26 cellular contexts compared by ENCODE assay signal in the genomic region with DNA sequence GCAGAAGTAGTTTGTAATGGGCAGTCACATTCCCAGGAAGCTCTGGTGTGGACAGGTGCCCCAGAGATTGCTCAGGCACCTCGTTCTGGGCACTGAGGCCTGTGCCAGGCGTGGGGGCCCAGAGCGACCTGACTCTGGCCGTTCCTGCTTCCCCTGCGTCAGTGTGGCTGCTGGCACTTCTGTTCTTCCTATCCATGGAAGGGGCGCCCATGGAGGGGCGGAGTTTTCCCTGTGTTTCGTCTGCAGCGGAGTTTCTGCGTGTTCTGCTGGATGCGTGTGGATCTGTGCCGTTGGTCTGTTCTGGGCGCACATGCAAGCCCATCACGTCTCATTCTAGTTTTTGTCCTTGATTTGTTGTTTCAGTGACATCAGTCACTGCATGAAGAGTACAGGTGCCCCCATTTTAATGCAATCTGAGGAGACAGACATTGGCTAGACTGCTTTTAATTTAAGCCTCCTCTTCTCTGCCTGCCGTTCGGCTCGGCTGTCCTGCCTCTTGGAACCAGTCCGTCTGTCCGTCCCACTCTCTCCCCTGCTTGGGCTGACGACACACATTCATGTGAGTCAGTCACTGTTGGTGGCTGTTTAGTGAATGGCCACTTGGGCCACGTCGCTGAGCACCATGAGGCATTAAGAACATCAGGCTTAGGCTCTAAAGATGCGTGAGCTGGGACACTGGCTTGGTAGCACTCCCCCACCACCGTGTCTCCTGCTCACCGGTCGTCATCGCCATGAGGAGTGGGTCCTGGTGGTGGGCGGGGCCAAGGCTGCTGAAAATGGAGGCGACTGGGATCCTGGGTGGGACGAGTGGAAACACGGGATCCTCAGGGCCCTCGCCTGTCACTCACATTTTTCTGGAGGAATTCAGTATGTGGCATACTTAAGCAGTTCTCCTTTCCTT.
"Had no signal": no experiment of that assay in that cellular context is flagged by ENCODE, and none has a peak within 500 bp of the region (broad histone marks: within the 10 kb centered on the region; RNA-seq: fewer than 3 reads in every experiment).

No MANE protein-coding gene starts in this region.

- H3K27me3 Mint-ChIP-seq: activated CD8-positive, alpha-beta memory T cell treated with anti-CD3 and anti-CD28 coated beads, Interleukin-2, amount 10 ng/mL, durations not matched to agents 7 days and 5 days; activated naive CD4-positive, alpha-beta T cell treated with anti-CD3 and anti-CD28 coated beads, Interleukin-2, amount 50 U/mL, for 24 hours; activated T-cell treated with anti-CD3 and anti-CD28 coated beads, Interleukin-2, amount 50 U/mL, for 24 hours had no signal

- H3K27me3 ChIP-seq: brain microvascular endothelial cell, MG63, SJSA1 had no signal

- H3K27ac Mint-ChIP-seq: activated CD8-positive, alpha-beta memory T cell treated with anti-CD3 and anti-CD28 coated beads, Interleukin-2, amount 10 ng/mL, durations not matched to agents 7 days and 5 days; activated naive CD4-positive, alpha-beta T cell treated with anti-CD3 and anti-CD28 coated beads, Interleukin-2, amount 50 U/mL, for 24 hours; activated T-helper 1 cell treated with anti-CD3 and anti-CD28 coated beads, Interleukin-12 subunit alpha, Interleukin-12 subunit beta, Interleukin-2, Interleukin-4 antibody, amounts not matched to agents 30 ng/mL and 10 ng/mL and 1 ng/mL, durations not matched to agents 14 hours and 24 hours and 36 hours; WTC11 had no signal

- H3K9me3 ChIP-seq: MG63, SJSA1 had no signal

- ATAC-seq: activated CD8-positive, alpha-beta memory T cell treated with anti-CD3 and anti-CD28 coated beads, Interleukin-2, amount 10 ng/mL, durations not matched to agents 7 days and 5 days; SK-N-SH treated with all-trans-retinoic acid at 6 μM for 48 hours; WTC11 had no signal

- H3K9me3 Mint-ChIP-seq: activated naive CD4-positive, alpha-beta T cell treated with anti-CD3 and anti-CD28 coated beads, Interleukin-2, amount 50 U/mL, for 24 hours had no signal

- DNase-seq: activated CD4-positive, alpha-beta T cell treated with anti-CD3 and anti-CD28 coated beads for 48 hours; activated CD4-positive, alpha-beta T cell treated with anti-CD3 and anti-CD28 coated beads, Interleukin-2, amount 50 U/mL, for 4 hours; activated CD4-positive, CD25-positive, alpha-beta regulatory T cell treated with anti-CD3 and anti-CD28 coated beads, Interleukin-2, amount 50 U/mL, for 72 hours; activated CD8-positive, alpha-beta memory T cell treated with anti-CD3 and anti-CD28 coated beads, Interleukin-2, amount 10 ng/mL, durations not matched to agents 7 days and 5 days; activated T-cell treated with anti-CD3 and anti-CD28 coated beads, Interleukin-2, amount 50 U/mL, for 24 hours; brain microvascular endothelial cell; caudate nucleus; MG63; MV-4-11; NCI-H1092 treated with DMSO at 0.1 percent for 48 hours; NCI-H1417 treated with DMSO at 0.1 percent for 48 hours; NCI-H1694 treated with DMSO at 0.1 percent for 48 hours; NCI-H2029 treated with DMSO at 0.1 percent for 48 hours; NCI-H345; NCI-H510A; NCI-H526 treated with DMSO at 0.1 percent for 48 hours; NCI-H82; Right ventricle myocardium superior; RPMI8226; SW 1271 had no signal

- H3K4me3 Mint-ChIP-seq: activated CD8-positive, alpha-beta memory T cell treated with anti-CD3 and anti-CD28 coated beads, Interleukin-2, amount 10 ng/mL, durations not matched to agents 7 days and 5 days; activated naive CD4-positive, alpha-beta T cell treated with anti-CD3 and anti-CD28 coated beads, Interleukin-2, amount 50 U/mL, for 24 hours; activated T-cell treated with anti-CD3 and anti-CD28 coated beads, Interleukin-2, amount 50 U/mL, for 24 hours; activated T-helper 1 cell treated with anti-CD3 and anti-CD28 coated beads, Interleukin-12 subunit alpha, Interleukin-12 subunit beta, Interleukin-2, Interleukin-4 antibody, amounts not matched to agents 30 ng/mL and 10 ng/mL and 1 ng/mL, durations not matched to agents 14 hours and 24 hours and 36 hours; WTC11 had no signal

- H3K36me3 ChIP-seq: brain microvascular endothelial cell, MG63, SJSA1 had no signal

- H3K4me3 ChIP-seq: MG63, SJSA1 had no signal

- H3K27ac ChIP-seq: brain microvascular endothelial cell, KMS-11, SJSA1 had no signal
